1 cellular context compared by ENCODE assay signal in the genomic region with DNA sequence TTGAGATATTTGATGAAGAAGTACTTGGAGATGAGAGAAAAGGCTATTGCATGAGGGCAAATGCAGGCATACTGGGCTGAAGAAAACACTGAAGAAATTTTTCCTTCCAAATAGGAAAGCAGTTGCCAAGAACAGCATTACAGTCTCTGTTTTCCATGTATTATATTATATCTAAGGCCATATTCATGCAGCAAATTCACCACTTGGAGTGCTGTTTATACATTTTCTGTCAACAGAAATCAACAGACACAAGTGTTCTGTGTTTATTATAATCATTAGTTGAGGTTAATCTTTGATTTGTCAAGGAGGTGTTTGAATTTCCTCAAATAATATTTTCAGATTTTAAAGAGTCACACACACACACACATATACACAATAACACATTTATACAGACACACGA.
TF ChIP-seq lines count a peak whose summit lies in the region.

No MANE protein-coding gene starts in this region.

TF ChIP-seq in neural cell, 6 proteins besides CTCF, POLR2A, EP300 and RAD21 (continued from another document):
- TF ChIP-seq, protein P1, sequence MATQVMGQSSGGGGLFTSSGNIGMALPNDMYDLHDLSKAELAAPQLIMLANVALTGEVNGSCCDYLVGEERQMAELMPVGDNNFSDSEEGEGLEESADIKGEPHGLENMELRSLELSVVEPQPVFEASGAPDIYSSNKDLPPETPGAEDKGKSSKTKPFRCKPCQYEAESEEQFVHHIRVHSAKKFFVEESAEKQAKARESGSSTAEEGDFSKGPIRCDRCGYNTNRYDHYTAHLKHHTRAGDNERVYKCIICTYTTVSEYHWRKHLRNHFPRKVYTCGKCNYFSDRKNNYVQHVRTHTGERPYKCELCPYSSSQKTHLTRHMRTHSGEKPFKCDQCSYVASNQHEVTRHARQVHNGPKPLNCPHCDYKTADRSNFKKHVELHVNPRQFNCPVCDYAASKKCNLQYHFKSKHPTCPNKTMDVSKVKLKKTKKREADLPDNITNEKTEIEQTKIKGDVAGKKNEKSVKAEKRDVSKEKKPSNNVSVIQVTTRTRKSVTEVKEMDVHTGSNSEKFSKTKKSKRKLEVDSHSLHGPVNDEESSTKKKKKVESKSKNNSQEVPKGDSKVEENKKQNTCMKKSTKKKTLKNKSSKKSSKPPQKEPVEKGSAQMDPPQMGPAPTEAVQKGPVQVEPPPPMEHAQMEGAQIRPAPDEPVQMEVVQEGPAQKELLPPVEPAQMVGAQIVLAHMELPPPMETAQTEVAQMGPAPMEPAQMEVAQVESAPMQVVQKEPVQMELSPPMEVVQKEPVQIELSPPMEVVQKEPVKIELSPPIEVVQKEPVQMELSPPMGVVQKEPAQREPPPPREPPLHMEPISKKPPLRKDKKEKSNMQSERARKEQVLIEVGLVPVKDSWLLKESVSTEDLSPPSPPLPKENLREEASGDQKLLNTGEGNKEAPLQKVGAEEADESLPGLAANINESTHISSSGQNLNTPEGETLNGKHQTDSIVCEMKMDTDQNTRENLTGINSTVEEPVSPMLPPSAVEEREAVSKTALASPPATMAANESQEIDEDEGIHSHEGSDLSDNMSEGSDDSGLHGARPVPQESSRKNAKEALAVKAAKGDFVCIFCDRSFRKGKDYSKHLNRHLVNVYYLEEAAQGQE (IDR thresholded peaks at IDR 0.05; ENCODE audit: borderline replicate concordance), result no peak
- TF ChIP-seq TAF1 (IDR thresholded peaks at IDR 0.05; ENCODE audit: low read depth) (no peak), POLR2AphosphoS5 (IDR thresholded peaks at IDR 0.05) (no peak)
